ENCODE assay signal across 36 cellular contexts in the genomic region with DNA sequence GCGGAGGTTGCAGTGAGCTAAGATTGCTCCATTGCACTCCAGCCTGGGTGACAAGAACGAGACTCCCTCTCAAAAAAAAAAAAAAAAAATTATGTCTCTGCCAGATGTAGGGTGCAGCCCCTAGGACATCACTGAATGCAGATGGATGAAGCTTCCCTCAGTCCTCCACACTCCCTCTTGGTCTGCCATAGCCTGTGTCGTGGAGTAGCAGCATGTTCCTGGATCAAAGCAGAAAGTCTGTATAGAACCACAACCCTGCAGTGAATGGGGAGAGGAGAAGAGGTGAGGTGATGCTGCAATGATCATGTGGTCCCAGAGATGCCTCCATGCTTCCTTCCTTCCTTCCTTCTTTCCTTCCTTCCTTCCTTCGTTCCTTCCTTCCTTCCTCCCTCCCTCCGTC. TPM values are rescaled to one million over a fixed set of nuclear protein-coding genes. Genes with fewer than 3 reads are reported as not detected.
"Had no signal": no experiment of that assay in that cellular context is flagged by ENCODE, and none has a peak within 500 bp of the region (broad histone marks: within the 10 kb centered on the region; RNA-seq: fewer than 3 reads in every experiment).

No MANE protein-coding gene starts in this region.

- H3K36me3 ChIP-seq: ascending aorta, cardiac muscle cell had no signal

- H3K27ac Mint-ChIP-seq: activated B cell treated with CpG ODN at 0.5 μM for 24 hours; activated CD4-positive, alpha-beta memory T cell treated with anti-CD3 and anti-CD28 coated beads, Interleukin-2, amount 10 ng/mL, durations not matched to agents 7 days and 5 days; activated CD4-positive, alpha-beta T cell treated with anti-CD3 and anti-CD28 coated beads, Interleukin-2, amount 10 ng/mL, durations not matched to agents 24 days and 14 days; activated CD8-positive, alpha-beta memory T cell treated with anti-CD3 and anti-CD28 coated beads, Interleukin-2, amount 10 ng/mL, durations not matched to agents 7 days and 5 days; activated CD8-positive, alpha-beta T cell treated with anti-CD3 and anti-CD28 coated beads, Interleukin-2, amount 10 ng/mL, durations not matched to agents 7 days and 5 days; activated naive CD4-positive, alpha-beta T cell treated with anti-CD3 and anti-CD28 coated beads, Interleukin-2, amount 10 ng/mL, durations not matched to agents 7 days and 5 days; activated naive CD4-positive, alpha-beta T cell treated with anti-CD3 and anti-CD28 coated beads, Interleukin-2, amount 50 U/mL, for 24 hours; activated naive CD8-positive, alpha-beta T cell; activated naive CD8-positive, alpha-beta T cell treated with anti-CD3 and anti-CD28 coated beads, Interleukin-2, amount 10 ng/mL, durations not matched to agents 7 days and 5 days; activated naive CD8-positive, alpha-beta T cell treated with anti-CD3 and anti-CD28 coated beads, Interleukin-2, amount 50 U/mL, for 24 hours; activated T-cell treated with anti-CD3 and anti-CD28 coated beads, Interleukin-2, amount 50 U/mL, for 24 hours; activated T-helper 2 cell treated with anti-CD3 and anti-CD28 coated beads, Interferon-gamma antibody, Interleukin-2, Interleukin-4, amounts not matched to agents 10 μg/mL and 5 μg/mL and 100 μg/mL, durations not matched to agents 14 hours and 24 hours and 36 hours; brain; T-helper 1 cell treated with Interleukin-12 subunit alpha and Interleukin-12 subunit beta and Interleukin-4 antibody, amounts not matched to agents 30 μg/mL and 1 μg/mL, for 36 hours; T-helper 2 cell treated with Interferon-gamma antibody and Interleukin-4, amounts not matched to agents 5 μg/mL and 100 μg/mL, for 36 hours had no signal

- H3K27ac ChIP-seq: ascending aorta, cardiac muscle cell, VCaP had no signal

- H3K27me3 Mint-ChIP-seq: activated CD4-positive, alpha-beta memory T cell treated with anti-CD3 and anti-CD28 coated beads, Interleukin-2, amount 10 ng/mL, durations not matched to agents 7 days and 5 days; activated CD4-positive, alpha-beta T cell treated with anti-CD3 and anti-CD28 coated beads, Interleukin-2, amount 10 ng/mL, durations not matched to agents 24 days and 14 days; activated CD8-positive, alpha-beta memory T cell treated with anti-CD3 and anti-CD28 coated beads, Interleukin-2, amount 10 ng/mL, durations not matched to agents 7 days and 5 days; activated naive CD4-positive, alpha-beta T cell treated with anti-CD3 and anti-CD28 coated beads, Interleukin-2, amount 50 U/mL, for 24 hours; activated naive CD8-positive, alpha-beta T cell; activated naive CD8-positive, alpha-beta T cell treated with anti-CD3 and anti-CD28 coated beads, Interleukin-2, amount 10 ng/mL, durations not matched to agents 7 days and 5 days; activated naive CD8-positive, alpha-beta T cell treated with anti-CD3 and anti-CD28 coated beads, Interleukin-2, amount 50 U/mL, for 24 hours; activated T-cell treated with anti-CD3 and anti-CD28 coated beads, Interleukin-2, amount 50 U/mL, for 24 hours; brain; central memory CD8-positive, alpha-beta T cell had no signal

- H3K4me1 ChIP-seq: ascending aorta had no signal

- H3K27me3 ChIP-seq: ascending aorta, cardiac muscle cell had no signal

- H3K4me3 Mint-ChIP-seq: activated B cell treated with CpG ODN at 0.5 μM for 24 hours; activated CD4-positive, alpha-beta memory T cell treated with anti-CD3 and anti-CD28 coated beads, Interleukin-2, amount 10 ng/mL, durations not matched to agents 7 days and 5 days; activated CD4-positive, alpha-beta T cell treated with anti-CD3 and anti-CD28 coated beads, Interleukin-2, amount 10 ng/mL, durations not matched to agents 24 days and 14 days; activated CD8-positive, alpha-beta memory T cell treated with anti-CD3 and anti-CD28 coated beads, Interleukin-2, amount 10 ng/mL, durations not matched to agents 7 days and 5 days; activated CD8-positive, alpha-beta T cell treated with anti-CD3 and anti-CD28 coated beads, Interleukin-2, amount 10 ng/mL, durations not matched to agents 7 days and 5 days; activated naive CD4-positive, alpha-beta T cell treated with anti-CD3 and anti-CD28 coated beads, Interleukin-2, amount 10 ng/mL, durations not matched to agents 7 days and 5 days; activated naive CD4-positive, alpha-beta T cell treated with anti-CD3 and anti-CD28 coated beads, Interleukin-2, amount 50 U/mL, for 24 hours; activated naive CD8-positive, alpha-beta T cell; activated naive CD8-positive, alpha-beta T cell treated with anti-CD3 and anti-CD28 coated beads, Interleukin-2, amount 10 ng/mL, durations not matched to agents 7 days and 5 days; activated naive CD8-positive, alpha-beta T cell treated with anti-CD3 and anti-CD28 coated beads, Interleukin-2, amount 50 U/mL, for 24 hours; activated T-cell treated with anti-CD3 and anti-CD28 coated beads, Interleukin-2, amount 50 U/mL, for 24 hours; brain; central memory CD8-positive, alpha-beta T cell; T-helper 1 cell treated with Interleukin-12 subunit alpha and Interleukin-12 subunit beta and Interleukin-4 antibody, amounts not matched to agents 30 μg/mL and 1 μg/mL, for 36 hours; T-helper 2 cell treated with Interferon-gamma antibody and Interleukin-4, amounts not matched to agents 5 μg/mL and 100 μg/mL, for 36 hours had no signal

- ATAC-seq: activated CD8-positive, alpha-beta memory T cell treated with anti-CD3 and anti-CD28 coated beads, Interleukin-2, amount 10 ng/mL, durations not matched to agents 7 days and 5 days; activated CD8-positive, alpha-beta T cell treated with anti-CD3 and anti-CD28 coated beads, Interleukin-2, amount 10 ng/mL, durations not matched to agents 7 days and 5 days; activated naive CD8-positive, alpha-beta T cell treated with anti-CD3 and anti-CD28 coated beads, Interleukin-2, amount 50 U/mL, for 24 hours had no signal

- H3K4me1 Mint-ChIP-seq: activated B cell treated with CpG ODN at 0.5 μM for 24 hours; activated CD4-positive, alpha-beta memory T cell treated with anti-CD3 and anti-CD28 coated beads, Interleukin-2, amount 10 ng/mL, durations not matched to agents 7 days and 5 days; activated CD4-positive, alpha-beta T cell treated with anti-CD3 and anti-CD28 coated beads, Interleukin-2, amount 10 ng/mL, durations not matched to agents 24 days and 14 days; activated CD8-positive, alpha-beta memory T cell treated with anti-CD3 and anti-CD28 coated beads, Interleukin-2, amount 10 ng/mL, durations not matched to agents 7 days and 5 days; activated naive CD4-positive, alpha-beta T cell treated with anti-CD3 and anti-CD28 coated beads, Interleukin-2, amount 10 ng/mL, durations not matched to agents 7 days and 5 days; activated naive CD4-positive, alpha-beta T cell treated with anti-CD3 and anti-CD28 coated beads, Interleukin-2, amount 50 U/mL, for 24 hours; activated naive CD8-positive, alpha-beta T cell treated with anti-CD3 and anti-CD28 coated beads, Interleukin-2, amount 10 ng/mL, durations not matched to agents 7 days and 5 days; activated naive CD8-positive, alpha-beta T cell treated with anti-CD3 and anti-CD28 coated beads, Interleukin-2, amount 50 U/mL, for 24 hours; brain; central memory CD8-positive, alpha-beta T cell had no signal

- DNase-seq: activated B cell treated with CpG ODN at 0.5 μM for 24 hours; activated CD4-positive, alpha-beta memory T cell treated with anti-CD3 and anti-CD28 coated beads, Interleukin-2, amount 10 ng/mL, durations not matched to agents 7 days and 5 days; activated CD4-positive, alpha-beta T cell treated with anti-CD3 and anti-CD28 coated beads for 4 hours; activated CD4-positive, alpha-beta T cell treated with anti-CD3 and anti-CD28 coated beads, Interleukin-2, amount 10 ng/mL, durations not matched to agents 24 days and 14 days; activated CD4-positive, alpha-beta T cell treated with anti-CD3 and anti-CD28 coated beads, Interleukin-2, amount 50 U/mL, for 1 hour; activated CD4-positive, alpha-beta T cell treated with anti-CD3 and anti-CD28 coated beads, Interleukin-2, amount 50 U/mL, for 4 hours; activated CD4-positive, CD25-positive, alpha-beta regulatory T cell treated with anti-CD3 and anti-CD28 coated beads, Interleukin-2, amount 50 U/mL, for 72 hours; activated CD8-positive, alpha-beta memory T cell treated with anti-CD3 and anti-CD28 coated beads for 24 hours; activated CD8-positive, alpha-beta memory T cell treated with anti-CD3 and anti-CD28 coated beads, Interleukin-2, amount 10 ng/mL, durations not matched to agents 7 days and 5 days; activated CD8-positive, alpha-beta memory T cell treated with anti-CD3 and anti-CD28 coated beads, Interleukin-2, amount 50 U/mL, for 48 hours; activated CD8-positive, alpha-beta T cell treated with anti-CD3 and anti-CD28 coated beads, Interleukin-2, amount 10 ng/mL, durations not matched to agents 7 days and 5 days; activated effector memory CD4-positive, alpha-beta T cell treated with Interleukin-2 at 50 U/mL for 16 hours; activated gamma-delta T cell; activated naive CD4-positive, alpha-beta T cell treated with anti-CD3 and anti-CD28 coated beads, Interleukin-2, amount 10 ng/mL, durations not matched to agents 7 days and 5 days; activated naive CD4-positive, alpha-beta T cell treated with Interleukin-2 at 50 U/mL for 16 hours; activated naive CD8-positive, alpha-beta T cell treated with anti-CD3 and anti-CD28 coated beads, Interleukin-2, amount 10 ng/mL, durations not matched to agents 7 days and 5 days; activated naive CD8-positive, alpha-beta T cell treated with anti-CD3 and anti-CD28 coated beads, Interleukin-2, amount 50 U/mL, for 24 hours; activated T-cell treated with anti-CD3 and anti-CD28 coated beads, Interleukin-2, amount 50 U/mL, for 24 hours; activated T-cell treated with anti-CD3 and anti-CD28 coated beads, Interleukin-2, amount 50 U/mL, for 48 hours; amygdala; anterior cingulate cortex; caudate nucleus; cerebellar nuclear complex; T-helper 1 cell; T-helper 2 cell; T-helper 9 cell had no signal

- H3K9me3 Mint-ChIP-seq: activated B cell treated with CpG ODN at 0.5 μM for 24 hours; activated CD4-positive, alpha-beta memory T cell treated with anti-CD3 and anti-CD28 coated beads, Interleukin-2, amount 10 ng/mL, durations not matched to agents 7 days and 5 days; activated CD4-positive, alpha-beta T cell treated with anti-CD3 and anti-CD28 coated beads, Interleukin-2, amount 10 ng/mL, durations not matched to agents 24 days and 14 days; activated naive CD4-positive, alpha-beta T cell treated with anti-CD3 and anti-CD28 coated beads, Interleukin-2, amount 10 ng/mL, durations not matched to agents 7 days and 5 days; activated naive CD4-positive, alpha-beta T cell treated with anti-CD3 and anti-CD28 coated beads, Interleukin-2, amount 50 U/mL, for 24 hours; activated naive CD8-positive, alpha-beta T cell treated with anti-CD3 and anti-CD28 coated beads, Interleukin-2, amount 10 ng/mL, durations not matched to agents 7 days and 5 days; activated naive CD8-positive, alpha-beta T cell treated with anti-CD3 and anti-CD28 coated beads, Interleukin-2, amount 50 U/mL, for 24 hours; activated T-cell treated with anti-CD3 and anti-CD28 coated beads, Interleukin-2, amount 50 U/mL, for 24 hours; activated T-helper 2 cell treated with anti-CD3 and anti-CD28 coated beads, Interferon-gamma antibody, Interleukin-2, Interleukin-4, amounts not matched to agents 10 μg/mL and 5 μg/mL and 100 μg/mL, durations not matched to agents 14 hours and 24 hours and 36 hours; brain; central memory CD8-positive, alpha-beta T cell; T-helper 1 cell treated with Interleukin-12 subunit alpha and Interleukin-12 subunit beta and Interleukin-4 antibody, amounts not matched to agents 30 μg/mL and 1 μg/mL, for 36 hours; T-helper 2 cell treated with Interferon-gamma antibody and Interleukin-4, amounts not matched to agents 5 μg/mL and 100 μg/mL, for 36 hours had no signal

- H3K9me3 ChIP-seq: ascending aorta had no signal

- H3K4me3 ChIP-seq: ascending aorta, cardiac muscle cell had no signal

- H3K36me3 Mint-ChIP-seq: activated CD8-positive, alpha-beta memory T cell treated with anti-CD3 and anti-CD28 coated beads, Interleukin-2, amount 10 ng/mL, durations not matched to agents 7 days and 5 days; activated naive CD4-positive, alpha-beta T cell treated with anti-CD3 and anti-CD28 coated beads, Interleukin-2, amount 10 ng/mL, durations not matched to agents 7 days and 5 days; activated naive CD4-positive, alpha-beta T cell treated with anti-CD3 and anti-CD28 coated beads, Interleukin-2, amount 50 U/mL, for 24 hours; activated naive CD8-positive, alpha-beta T cell; activated naive CD8-positive, alpha-beta T cell treated with anti-CD3 and anti-CD28 coated beads, Interleukin-2, amount 10 ng/mL, durations not matched to agents 7 days and 5 days; brain had no signal

RNA-seq across cellular contexts. Expression of a gene that starts 15.3 kb away (rescaled TPM):
- total RNA-seq: activated B cell treated with CpG ODN at 0.5 μM for 24 hours; activated CD4-positive, alpha-beta memory T cell treated with anti-CD3 and anti-CD28 coated beads, Interleukin-2, amount 10 ng/mL, durations not matched to agents 7 days and 5 days; activated CD4-positive, alpha-beta T cell treated with anti-CD3 and anti-CD28 coated beads, Interleukin-2, amount 10 ng/mL, durations not matched to agents 24 days and 14 days; activated CD8-positive, alpha-beta memory T cell treated with anti-CD3 and anti-CD28 coated beads, Interleukin-2, amount 10 ng/mL, durations not matched to agents 7 days and 5 days had no signal
